ENCODE assay signal across 12 cellular contexts in the genomic region with DNA sequence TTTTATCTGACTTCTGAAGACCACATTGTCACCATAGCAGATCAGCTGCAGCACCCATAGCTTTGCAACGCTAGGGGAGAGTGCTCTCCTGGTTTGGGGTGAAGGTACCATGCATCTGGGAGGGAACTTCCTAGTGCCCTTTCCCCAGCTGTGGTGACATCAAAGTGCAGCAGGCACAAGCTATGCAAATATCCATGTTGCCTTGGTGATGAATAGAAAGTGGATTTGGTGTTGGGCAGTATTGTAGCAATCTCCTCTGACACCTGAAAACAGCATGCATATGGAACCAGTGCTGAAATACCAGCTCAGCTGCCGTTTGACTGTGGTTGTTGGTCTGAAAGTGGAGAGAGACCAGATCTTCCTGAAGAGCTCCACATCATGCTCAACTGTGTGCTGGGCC.
A peak's percentile ranks its signal among the peaks of the same experiment; 100 is the strongest.
DNase-seq lines count a peak whose midpoint lies in the region; ATAC-seq and TF ChIP-seq lines count a peak whose summit lies in the region.
"Had no signal": no experiment of that assay in that cellular context is flagged by ENCODE, and none has a peak within 500 bp of the region (broad histone marks: within the 10 kb centered on the region; RNA-seq: fewer than 3 reads in every experiment).

No MANE protein-coding gene starts in this region.

- TF ChIP-seq CTCF in OCI-LY1 (IDR thresholded peaks at IDR 0.05; ENCODE audit: low read length) = peak; percentile 25; the same call in 1 of the 2 replicates

- H3K79me2 ChIP-seq in OCI-LY1 (ENCODE audit: insufficient read depth, low read length) = peaks cover 57% of the 10 kb centered on the region

- peak overlapping the region; percentile 2 for H3K4me3 ChIP-seq in OCI-LY1 (ENCODE audit: low read depth, low read length, poor library complexity, severe bottlenecking)
- H3K4me3 ChIP-seq: upper lobe of right lung had no signal

- peak; percentile 49 for ATAC-seq in GM19043 (IDR thresholded peaks at IDR 0.05; ENCODE audit: low read depth, unreplicated experiment)
- ATAC-seq in HG02885 (IDR thresholded peaks at IDR 0.05; ENCODE audit: poor library complexity, unreplicated experiment) = peak; percentile 47
- ATAC-seq in HG02840 (IDR thresholded peaks at IDR 0.05; ENCODE audit: low FRiP score, unreplicated experiment) = no peak
- ATAC-seq: upper lobe of right lung had no signal

- no peaks in the 10 kb centered on the region for H3K27me3 ChIP-seq in OCI-LY1 (ENCODE audit: insufficient read depth, low read length)
- H3K27me3 ChIP-seq: upper lobe of right lung had no signal

- H3K9ac ChIP-seq in OCI-LY1 (ENCODE audit: low read length) = peak overlapping the region; percentile 34; the same call in 1 of the 2 replicates

- peak overlapping the region; percentile 54; the same call in 1 of the 2 replicates for H3K4me2 ChIP-seq in OCI-LY1 (ENCODE audit: low read length)

- no peak overlapping the region for H2AFZ ChIP-seq in OCI-LY1 (ENCODE audit: low read length)

- H3K4me1 ChIP-seq in OCI-LY1 (ENCODE audit: insufficient read depth, low read length, severe bottlenecking) = peaks cover 99% of the 10 kb centered on the region

- H3K36me3 ChIP-seq in OCI-LY1 (ENCODE audit: insufficient read depth, low read length) = peaks cover 99% of the 10 kb centered on the region

- DNase-seq in COLO668 (lab: John Stamatoyannopoulos, UW; ENCODE audit: unreplicated experiment) = peak; percentile 38
- DNase-seq in NOMO-1 (lab: John Stamatoyannopoulos, UW; ENCODE audit: unreplicated experiment in 2 of 2) = no peak
- no peak for DNase-seq in NCI-H446 (lab: John Stamatoyannopoulos, UW)
- no peak for DNase-seq in NCI-H82 treated with DMSO at 0.1 percent for 48 hours (lab: John Stamatoyannopoulos, UW; ENCODE audit: unreplicated experiment)
- DNase-seq: anterior cingulate cortex; CD4-positive, CD25-positive, alpha-beta regulatory T cell; stimulated activated CD4-positive, alpha-beta T cell treated with anti-CD3 and anti-CD28 coated beads, Interleukin-12 subunit alpha, Interleukin-12 subunit beta, amount 100 ng/mL, for 4 hours; upper lobe of right lung had no signal

- no peaks in the 10 kb centered on the region for H3K9me3 ChIP-seq in OCI-LY1 (ENCODE audit: low read length)
- H3K9me3 ChIP-seq: upper lobe of right lung had no signal

- H3K9me2 ChIP-seq in OCI-LY1 (ENCODE audit: low read depth, low read length) = no peaks in the 10 kb centered on the region

- H4K20me1 ChIP-seq in OCI-LY1 (ENCODE audit: insufficient read depth, low read length) = no peaks in the 10 kb centered on the region

- peak overlapping the region; percentile 93 for H3K27ac ChIP-seq in OCI-LY1 (ENCODE audit: low read depth, low read length, poor library complexity, severe bottlenecking)
- H3K27ac ChIP-seq: upper lobe of right lung had no signal

- H3F3A ChIP-seq in OCI-LY1 (ENCODE audit: insufficient read depth, low read length) = peaks cover 24% of the 10 kb centered on the region; the same call in 1 of the 2 replicates
